28 cellular contexts compared by ENCODE assay signal in the genomic region with DNA sequence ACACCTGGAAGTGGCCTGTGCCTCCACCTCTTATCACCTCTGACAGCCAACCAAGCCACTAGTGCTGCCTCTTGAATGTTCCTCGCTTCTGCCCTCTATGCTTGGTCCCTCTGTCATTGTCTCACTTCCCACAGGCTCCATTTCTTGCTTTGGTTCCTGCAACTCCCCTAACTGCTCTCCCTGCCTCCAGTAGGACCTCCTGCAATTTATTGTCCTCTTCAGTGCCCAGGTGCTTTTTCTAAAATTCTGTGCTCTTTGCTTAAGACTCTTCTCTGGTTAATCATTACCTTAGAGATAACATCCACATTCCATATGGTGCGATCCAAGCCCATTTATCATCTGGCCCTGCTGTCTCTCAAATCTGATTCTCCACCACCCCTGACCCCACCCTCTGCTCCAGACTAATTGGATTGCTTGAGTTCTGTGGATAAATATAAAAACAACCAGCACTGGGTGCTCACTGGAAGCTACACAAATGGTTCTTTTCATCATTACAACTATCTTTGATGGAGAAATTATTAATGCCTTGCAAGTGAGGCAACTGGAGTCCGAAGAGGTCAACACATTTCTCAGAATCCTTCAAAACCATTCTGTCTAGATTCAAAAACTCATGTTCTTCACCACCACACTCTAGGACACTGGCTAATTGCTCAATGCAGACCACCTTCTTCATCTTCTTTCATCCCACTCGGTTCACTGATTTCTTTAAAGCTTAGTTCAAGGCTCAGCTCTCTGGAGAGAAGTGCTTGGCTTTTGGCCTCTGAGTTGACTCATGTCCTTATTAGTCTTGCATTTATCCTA. TPM values are rescaled to one million over a fixed set of nuclear protein-coding genes. Genes with fewer than 3 reads are reported as not detected.
"Had no signal": no experiment of that assay in that cellular context is flagged by ENCODE, and none has a peak within 500 bp of the region (broad histone marks: within the 10 kb centered on the region; RNA-seq: fewer than 3 reads in every experiment).

No MANE protein-coding gene starts in this region.

- H3K36me3 ChIP-seq: gastrocnemius medialis, tibial nerve had no signal

- ATAC-seq: esophagus mucosa; gastrocnemius medialis; left ventricle myocardium superior; psoas muscle; sciatic nerve; stimulated activated naive B cell treated with anti-CD40 and anti-IgM and Interleukin-4, amounts not matched to agents 10 μg/mL and 1 μg/mL and 100 μg/mL, for 72 hours; stimulated activated naive CD8-positive, alpha-beta T cell treated with anti-CD3 and anti-CD28 coated beads, Interleukin-15, amount 100 ng/mL, for 72 hours had no signal

- DNase-seq: cortex of kidney; dorsolateral prefrontal cortex; effector CD8-positive, alpha-beta T cell; gastrocnemius medialis; glutamatergic neuron; immature natural killer cell; left ventricle myocardium superior; mesenchymal stem cell; midbrain; naive B cell; nephron progenitor cell; psoas muscle; retina; stimulated activated CD4-positive, alpha-beta T cell treated with anti-CD3 and anti-CD28 coated beads, Interleukin-2, amount 100 ng/mL, for 24 hours; stimulated activated CD4-positive, alpha-beta T cell treated with anti-CD3 and anti-CD28 coated beads, Interleukin-4, amount 100 ng/mL, for 4 hours; stimulated activated naive B cell treated with anti-CD40 and anti-IgM and Interleukin-4, amounts not matched to agents 10 μg/mL and 1 μg/mL and 100 μg/mL, for 72 hours; stimulated activated naive CD8-positive, alpha-beta T cell treated with anti-CD3 and anti-CD28 coated beads, Interleukin-15, amount 100 ng/mL, for 72 hours; testis had no signal

- H3K9me3 ChIP-seq: gastrocnemius medialis, psoas muscle, testis, tibial nerve had no signal

- H3K4me1 ChIP-seq: gastrocnemius medialis, parathyroid adenoma, psoas muscle, testis, tibial nerve had no signal

- H3K27ac ChIP-seq: dorsolateral prefrontal cortex, gastrocnemius medialis, parathyroid adenoma, psoas muscle, testis, tibial nerve had no signal

- H3K27me3 ChIP-seq: gastrocnemius medialis, testis, tibial nerve had no signal

- H3K4me3 ChIP-seq: dorsolateral prefrontal cortex, gastrocnemius medialis, lung, psoas muscle, testis, tibial nerve had no signal

RNA-seq across cellular contexts. Expression of a gene that starts 47.2 kb away (rescaled TPM):
- total RNA-seq: chondrocyte, dorsolateral prefrontal cortex, fibroblast of villous mesenchyme, left ventricle myocardium superior, psoas muscle, sciatic nerve, skeletal muscle tissue, subcutaneous adipose tissue, ureter had no signal
